32 cellular contexts compared by ENCODE assay signal in genomic region chr19:5541456-5541855, GRCh38. TPM values are rescaled to one million over a fixed set of nuclear protein-coding genes. Genes with fewer than 3 reads are reported as not detected.
"Had no signal": no experiment of that assay in that cellular context is flagged by ENCODE, and none has a peak within 500 bp of the region (broad histone marks: within the 10 kb centered on the region; RNA-seq: fewer than 3 reads in every experiment).

No MANE protein-coding gene starts in this region.

- H3K36me3 ChIP-seq: adrenal gland, breast epithelium, cardiac muscle cell, gastrocnemius medialis had no signal

- H3K4me3 ChIP-seq: adrenal gland, breast epithelium, cardiac muscle cell, coronary artery, dorsolateral prefrontal cortex, gastrocnemius medialis had no signal

- H3K9me3 ChIP-seq: adrenal gland, breast epithelium, gastrocnemius medialis had no signal

- H3K4me1 ChIP-seq: breast epithelium, gastrocnemius medialis had no signal

- H3K27ac ChIP-seq: adrenal gland, breast epithelium, cardiac muscle cell, coronary artery, dorsolateral prefrontal cortex, foreskin keratinocyte, gastrocnemius medialis had no signal

- ATAC-seq: activated CD4-positive, alpha-beta T cell treated with anti-CD3 and anti-CD28 coated beads for 36 hours; activated CD8-positive, alpha-beta memory T cell treated with anti-CD3 and anti-CD28 coated beads, Interleukin-2, amount 10 ng/mL, durations not matched to agents 7 days and 5 days; activated CD8-positive, alpha-beta T cell treated with anti-CD3 and anti-CD28 coated beads, Interleukin-2, amount 10 ng/mL, durations not matched to agents 7 days and 5 days; activated naive CD8-positive, alpha-beta T cell treated with anti-CD3 and anti-CD28 coated beads, Interleukin-2, amount 50 U/mL, for 24 hours; esophagus mucosa; foreskin keratinocyte; gastrocnemius medialis; T-helper 17 cell had no signal

- DNase-seq: activated CD4-positive, alpha-beta memory T cell treated with anti-CD3 and anti-CD28 coated beads for 36 hours; activated CD4-positive, alpha-beta T cell treated with anti-CD3 and anti-CD28 coated beads for 36 hours; activated CD4-positive, alpha-beta T cell treated with anti-CD3 and anti-CD28 coated beads, Interleukin-2, amount 10 ng/mL, durations not matched to agents 24 days and 14 days; activated CD4-positive, CD25-positive, alpha-beta regulatory T cell; activated CD4-positive, CD25-positive, alpha-beta regulatory T cell treated with anti-CD3 and anti-CD28 coated beads, Interleukin-2, amount 50 U/mL, for 72 hours; activated CD8-positive, alpha-beta memory T cell treated with anti-CD3 and anti-CD28 coated beads, Interleukin-2, amount 10 ng/mL, durations not matched to agents 7 days and 5 days; activated CD8-positive, alpha-beta memory T cell treated with anti-CD3 and anti-CD28 coated beads, Interleukin-2, amount 50 U/mL, for 4 hours; activated CD8-positive, alpha-beta T cell treated with anti-CD3 and anti-CD28 coated beads, Interleukin-2, amount 10 ng/mL, durations not matched to agents 7 days and 5 days; activated effector memory CD4-positive, alpha-beta T cell treated with anti-CD3 and anti-CD28 coated beads, Interleukin-2, amount 50 U/mL, for 16 hours; activated naive CD4-positive, alpha-beta T cell treated with anti-CD3 and anti-CD28 coated beads for 36 hours; activated naive CD8-positive, alpha-beta T cell treated with anti-CD3 and anti-CD28 coated beads for 36 hours; activated naive CD8-positive, alpha-beta T cell treated with anti-CD3 and anti-CD28 coated beads, Interleukin-2, amount 50 U/mL, for 24 hours; activated T-cell treated with anti-CD3 and anti-CD28 coated beads, Interleukin-2, amount 50 U/mL, for 1 hour; activated T-cell treated with anti-CD3 and anti-CD28 coated beads, Interleukin-2, amount 50 U/mL, for 48 hours; adrenal gland; amygdala; aorta; central memory CD4-positive, alpha-beta T cell; dorsolateral prefrontal cortex; effector memory CD4-positive, alpha-beta T cell; endodermal cell; foreskin keratinocyte; gastrocnemius medialis; glutamatergic neuron; T-helper 1 cell; T-helper 17 cell; T1000 had no signal

- H3K27me3 ChIP-seq: adrenal gland, cardiac muscle cell, foreskin keratinocyte had no signal

RNA-seq across cellular contexts. Expression of gene TINCR, which starts 26.3 kb away (rescaled TPM):
- total RNA-seq: epithelial cell of proximal tubule had no signal
